In the genomic region with DNA sequence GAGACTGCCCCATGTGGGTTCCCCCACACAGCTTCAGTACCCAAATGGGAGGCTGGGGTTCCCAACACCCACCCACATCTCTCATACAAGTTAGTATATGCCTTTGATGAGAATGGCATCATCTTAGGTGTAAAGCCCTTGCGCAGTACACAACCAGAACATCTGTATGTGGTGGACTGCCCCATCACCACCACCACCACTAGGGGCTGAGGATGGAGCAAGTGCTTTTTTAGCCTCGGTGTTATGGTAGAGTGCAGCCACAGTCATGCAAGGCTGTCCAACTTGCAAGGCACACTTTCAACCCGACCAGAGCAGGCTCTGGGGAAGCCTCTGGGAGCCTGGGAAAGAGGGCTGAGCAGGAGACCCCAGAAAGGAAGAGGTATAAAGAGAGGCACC, we compare ENCODE assay signal across 1 cellular context.
TF ChIP-seq lines count a peak whose summit lies in the region.

No MANE protein-coding gene starts in this region.

TF ChIP-seq in H1, 55 proteins besides CTCF, POLR2A, EP300 and RAD21 (continued from another document):
- TF ChIP-seq BACH1 (IDR thresholded peaks at IDR 0.05; ENCODE audit: low read length) (no peak), POU5F1 (IDR thresholded peaks at IDR 0.05; ENCODE audit: low read depth, low read length) (no peak), CEBPB (IDR thresholded peaks at IDR 0.05; ENCODE audit: low read depth, low read length) (no peak), BCL11A (IDR thresholded peaks at IDR 0.05; ENCODE audit: low read depth in 2 of 2, low read length in 2 of 2) (no peak), GABPA (IDR thresholded peaks at IDR 0.05; ENCODE audit: borderline replicate concordance, insufficient read depth, low read length) (no peak), YY1 (IDR thresholded peaks at IDR 0.05; ENCODE audit: low read depth, low read length) (no peak), SUZ12 (IDR thresholded peaks at IDR 0.05; ENCODE audit: low read length) (no peak), CBX5 (IDR thresholded peaks at IDR 0.05; ENCODE audit: low read depth, low read length) (no peak), SAP30 (IDR thresholded peaks at IDR 0.05; ENCODE audit: insufficient read depth, insufficient replicate concordance, low read length) (no peak), SRF (IDR thresholded peaks at IDR 0.05; ENCODE audit: low read depth, low read length) (no peak)
- TF ChIP-seq, protein P1, sequence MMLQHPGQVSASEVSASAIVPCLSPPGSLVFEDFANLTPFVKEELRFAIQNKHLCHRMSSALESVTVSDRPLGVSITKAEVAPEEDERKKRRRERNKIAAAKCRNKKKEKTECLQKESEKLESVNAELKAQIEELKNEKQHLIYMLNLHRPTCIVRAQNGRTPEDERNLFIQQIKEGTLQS (IDR thresholded peaks at IDR 0.05; ENCODE audit: insufficient read depth, low read depth, low read length), result no peak
